In the genomic region with DNA sequence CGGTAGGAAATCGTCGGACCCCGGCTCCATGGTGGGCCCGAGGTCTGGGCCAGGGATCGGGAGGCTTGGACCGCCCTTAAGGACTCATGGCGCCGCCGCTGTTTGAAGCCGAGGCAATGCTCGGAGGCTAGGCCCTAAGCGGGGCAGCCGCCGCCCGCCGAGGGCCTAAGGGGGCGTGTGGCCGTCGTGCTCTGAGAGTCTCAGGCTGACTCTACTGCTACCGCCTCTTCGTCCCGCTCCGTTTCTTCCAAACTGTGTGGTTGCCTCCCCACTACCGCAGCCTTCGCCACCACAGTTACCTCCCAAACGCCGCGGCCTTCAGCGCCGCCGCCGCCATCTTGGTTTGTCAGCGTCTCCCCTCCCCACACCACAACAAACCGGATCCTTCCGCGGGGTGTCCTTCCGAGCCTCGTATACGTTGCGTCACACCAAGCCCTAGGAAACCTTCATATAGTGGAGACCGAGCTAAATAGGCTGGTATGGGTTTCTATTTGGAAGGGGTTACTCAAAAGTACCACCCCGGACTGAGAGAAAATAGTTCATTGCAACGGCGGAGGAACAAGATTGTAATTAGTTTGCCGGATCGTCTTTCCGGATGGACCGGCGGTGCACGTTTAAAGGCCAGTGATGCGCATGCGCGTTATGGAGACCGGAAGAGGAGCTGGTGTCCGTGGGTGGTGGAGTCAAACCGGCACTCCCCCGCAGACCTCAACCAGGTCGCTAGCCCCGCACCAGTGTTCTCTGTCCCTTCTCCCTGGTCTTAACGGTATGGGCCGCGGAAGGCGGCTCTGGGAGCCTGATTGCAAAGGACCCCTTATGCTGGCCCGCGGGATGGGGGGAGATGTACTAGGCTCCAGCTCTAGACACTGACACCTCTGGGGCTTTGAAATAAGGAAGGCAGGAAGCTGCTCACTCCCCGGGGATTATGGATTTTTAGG, we compare ENCODE assay signal across 8 cellular contexts. TPM values are rescaled to one million over a fixed set of nuclear protein-coding genes. Genes with fewer than 3 reads are reported as not detected.
DNase-seq lines count a peak whose midpoint lies in the region; ATAC-seq and TF ChIP-seq lines count a peak whose summit lies in the region.

A gene (minus strand): TSS at position 348 of the 938 bp plus-strand sequence. CDS start 318 bp downstream, at position 30.

- peaks cover 14% of the 10 kb centered on the region for H3K36me3 ChIP-seq in thymus (ENCODE audit: control insufficient read depth, insufficient read depth)

- peak within 1 kb of the TSS; percentile 95 for H3K4me3 Mint-ChIP-seq in activated naive CD8-positive, alpha-beta T cell
- peak within 1 kb of the TSS; percentile 95 for H3K4me3 Mint-ChIP-seq in glutamatergic neuron (ENCODE audit: unreplicated experiment)
- peak within 1 kb of the TSS; percentile 88 for H3K4me3 Mint-ChIP-seq in osteocyte (ENCODE audit: unreplicated experiment)

- TF ChIP-seq CTCF in glutamatergic neuron (IDR thresholded peaks at IDR 0.05; ENCODE audit: partially characterized antibody, unreplicated experiment) (no peak), osteocyte (IDR thresholded peaks at IDR 0.05) (no peak)

- H3K9me3 ChIP-seq in thymus (ENCODE audit: control insufficient read depth): no peaks in the 10 kb centered on the region

- ATAC-seq in HG02588 (IDR thresholded peaks at IDR 0.05; ENCODE audit: unreplicated experiment): peak; percentile 76

- H3K27me3 ChIP-seq in thymus (ENCODE audit: control insufficient read depth, insufficient read depth): no peaks in the 10 kb centered on the region

- H3K4me3 ChIP-seq in thymus (ENCODE audit: low read length): peak within 1 kb of the TSS; percentile 82

- H3K4me1 ChIP-seq in thymus (ENCODE audit: control insufficient read depth, insufficient read depth, low read length): peaks cover 5% of the 10 kb centered on the region

- no peaks in the 10 kb centered on the region for H3K27me3 Mint-ChIP-seq in activated naive CD8-positive, alpha-beta T cell
- H3K27me3 Mint-ChIP-seq in glutamatergic neuron (ENCODE audit: unreplicated experiment) (peaks cover 1% of the 10 kb centered on the region), osteocyte (ENCODE audit: unreplicated experiment) (no peaks in the 10 kb centered on the region)

- H3K4me1 Mint-ChIP-seq in activated naive CD8-positive, alpha-beta T cell (ENCODE audit: low read depth): peaks cover 26% of the 10 kb centered on the region
- H3K4me1 Mint-ChIP-seq in glutamatergic neuron (ENCODE audit: low read depth, unreplicated experiment) (peaks cover 9% of the 10 kb centered on the region), osteocyte (ENCODE audit: unreplicated experiment) (peaks cover 27% of the 10 kb centered on the region)

- H3K36me3 Mint-ChIP-seq in activated naive CD8-positive, alpha-beta T cell: no peaks in the 10 kb centered on the region
- no peaks in the 10 kb centered on the region for H3K36me3 Mint-ChIP-seq in glutamatergic neuron (ENCODE audit: unreplicated experiment)
- no peaks in the 10 kb centered on the region for H3K36me3 Mint-ChIP-seq in osteocyte (ENCODE audit: unreplicated experiment)

- H3K27ac ChIP-seq in thymus (ENCODE audit: low read depth): peak within 1 kb of the TSS; percentile 83

- DNase-seq in GM04503 (ENCODE audit: low read depth) (peak; percentile 79), NCI-H1105 (lab: John Stamatoyannopoulos, UW) (peak; percentile 79), SKM-1 treated with dmso at 0.1 percent for 144 hours (lab: John Stamatoyannopoulos, UW; ENCODE audit: unreplicated experiment) (peak; percentile 71), glutamatergic neuron (peak; percentile 83), osteocyte (ENCODE audit: extremely low spot score, unreplicated experiment) (peak; percentile 94)

- H3K27ac Mint-ChIP-seq in activated naive CD8-positive, alpha-beta T cell: peak within 1 kb of the TSS; percentile 98
- H3K27ac Mint-ChIP-seq in glutamatergic neuron (ENCODE audit: unreplicated experiment) (peak within 1 kb of the TSS; percentile 99), osteocyte (ENCODE audit: unreplicated experiment) (peak within 1 kb of the TSS; percentile 98)

- under 1% methylated on average over 67 of the region's 67 CpGs for WGBS in thymus

- H3K9me3 Mint-ChIP-seq in activated naive CD8-positive, alpha-beta T cell (ENCODE audit: low read depth): no peaks in the 10 kb centered on the region
- H3K9me3 Mint-ChIP-seq in glutamatergic neuron (ENCODE audit: unreplicated experiment) (no peaks in the 10 kb centered on the region), osteocyte (ENCODE audit: unreplicated experiment) (no peaks in the 10 kb centered on the region)

RNA-seq across cellular contexts. Expression of the gene that starts here (rescaled TPM):
- 124 TPM for total RNA-seq in glutamatergic neuron (ENCODE audit: unreplicated experiment)
- total RNA-seq in osteocyte: 87.9 and 88.9 TPM in 2 replicates
- 29.0 TPM for polyA plus RNA-seq in thymus

Comparison
In these comparisons a context has a peak if more than half of its experiments do, and no peak if none do; other contexts are left out.
1. Peak in every context shown above with its lines: DNase-seq, ATAC-seq, H3K4me3 ChIP-seq and H3K27ac ChIP-seq.